ENCODE assay signal across 8 cellular contexts in genomic region chr1:120354618-120355184, GRCh38.
DNase-seq lines count a peak whose midpoint lies in the region; ATAC-seq and TF ChIP-seq lines count a peak whose summit lies in the region.
"Not testable (repeated sequence)": the region's sequence is repeated elsewhere in the genome, so short reads cannot be mapped to it uniquely, and the experiment has no call there.

No MANE protein-coding gene starts in this region.

- H3K9ac ChIP-seq in GM23248 (peak overlapping the region; percentile 51; the same call in 1 of the 2 replicates), adipocyte (ENCODE audit: low read length) (peak overlapping the region; percentile 64)
- not testable (repeated sequence) for H3K9ac ChIP-seq in IMR-90 (ENCODE audit: low read depth, low read length)

- H3K36me3 Mint-ChIP-seq in naive thymus-derived CD8-positive, alpha-beta T cell: not testable (repeated sequence)

- 0 to 1% methylated on average over 5 to 14 of the region's 30 CpGs for WGBS in GM23248 (ENCODE audit: low coverage in 1 of 2, low lambda C conversion rate in 2 of 2, missing lambda C conversion rate in 2 of 2), 2 experiments
- WGBS in IMR-90 (ENCODE audit: extremely low coverage in 2 of 2, insufficient read length in 1 of 2), 2 experiments: no CpG with 5 or more reads among the region's 30 CpGs

- not testable (repeated sequence) for H3K9me1 ChIP-seq in IMR-90 (ENCODE audit: insufficient read depth, low read length)

- not testable (repeated sequence) for H3K4me2 ChIP-seq in GM23248 (ENCODE audit: unreplicated experiment)
- H3K4me2 ChIP-seq in IMR-90 (ENCODE audit: low read depth, low read length): peak overlapping the region; percentile 35; the same call in 1 of the 2 replicates

- not testable (repeated sequence) for H4K8ac ChIP-seq in IMR-90 (ENCODE audit: low read depth in 2 of 2, low read length in 2 of 2)

- not testable (repeated sequence) for H2BK120ac ChIP-seq in IMR-90 (ENCODE audit: low read depth, low read length)

- H3K18ac ChIP-seq in IMR-90 (ENCODE audit: low read depth, low read length): not testable (repeated sequence)

- not testable (repeated sequence) for H3K27me3 ChIP-seq in GM23248 (replicated peaks; ENCODE audit: insufficient read depth); IMR-90 (ENCODE audit: control insufficient read depth, insufficient read depth, low read length); adipocyte (replicated peaks; ENCODE audit: control insufficient read depth, insufficient read depth, low read length)

- H3K27ac Mint-ChIP-seq in naive thymus-derived CD8-positive, alpha-beta T cell: peak overlapping the region; percentile 96 to 100 (median 99)

- H3K9me2 ChIP-seq in GM23248 (ENCODE audit: insufficient read depth): not testable (repeated sequence)

- not testable (repeated sequence) for H4K5ac ChIP-seq in IMR-90 (ENCODE audit: low read depth, low read length)

- H3K79me1 ChIP-seq in IMR-90 (ENCODE audit: low read depth in 1 of 2, low read length in 2 of 2): not testable (repeated sequence)

- H3K4me3 Mint-ChIP-seq in naive thymus-derived CD8-positive, alpha-beta T cell: peak overlapping the region; percentile 83 to 94 (median 88)

- not testable (repeated sequence) for H3K4me1 ChIP-seq in GM23248 (ENCODE audit: insufficient read depth); IMR-90 (ENCODE audit: control insufficient read depth, insufficient read depth, low read length); adipocyte (ENCODE audit: control insufficient read depth, insufficient read depth, low read length)

- in situ Hi-C loops in GM23248 (cut with MboI); IMR-90 (cut with MboI; ENCODE audit: low sequenced_read_pairs): not testable (repeated sequence)

- not testable (repeated sequence) for H2BK15ac ChIP-seq in IMR-90 (ENCODE audit: low read depth, low read length)

- H3K4me3 ChIP-seq in GM23248: peak overlapping the region; percentile 59
- peak overlapping the region; percentile 39 for H3K4me3 ChIP-seq in IMR-90 (ENCODE audit: insufficient read depth, low read depth, low read length)
- H3K4me3 ChIP-seq in adipocyte (ENCODE audit: low read length): peak overlapping the region; percentile 61

- dilution Hi-C loops in IMR-90 (cut with HindIII; ENCODE audit: low sequenced_read_pairs, unreplicated experiment): not testable (repeated sequence)

- not testable (repeated sequence) for H2AK9ac ChIP-seq in IMR-90 (replicated peaks; ENCODE audit: low read depth, low read length, poor library complexity)

- not testable (repeated sequence) for H3K27me3 Mint-ChIP-seq in naive thymus-derived CD8-positive, alpha-beta T cell

- not testable (repeated sequence) for H4K20me1 ChIP-seq in GM23248 (ENCODE audit: insufficient read depth); IMR-90 (ENCODE audit: insufficient read depth, low read length)

- H3K36me3 ChIP-seq in GM23248 (ENCODE audit: low read depth); IMR-90 (ENCODE audit: control insufficient read depth, insufficient read depth, low read length); adipocyte (ENCODE audit: control insufficient read depth, insufficient read depth, low read length, severe bottlenecking): not testable (repeated sequence)

- TF ChIP-seq CTCF in IMR-90 (conservative IDR thresholded peaks at IDR 0.05; ENCODE audit: low read depth, low read length): not testable (repeated sequence)

- H3K14ac ChIP-seq in IMR-90 (replicated peaks; ENCODE audit: low read depth, low read length): not testable (repeated sequence)

- not testable (repeated sequence) for TF ChIP-seq POLR2A in IMR-90 (IDR thresholded peaks at IDR 0.05; ENCODE audit: low read depth, low read length)

- CTCF ChIA-PET in IMR-90 (lab: Yijun Ruan, JAX): not testable (repeated sequence)

- H3K27ac ChIP-seq in GM23248: peak overlapping the region; percentile 18; the same call in 1 of the 2 replicates
- H3K27ac ChIP-seq in IMR-90 (ENCODE audit: insufficient read depth, low read length): not testable (repeated sequence)

- not testable (repeated sequence) for H2BK5ac ChIP-seq in IMR-90 (ENCODE audit: low read depth, low read length, poor library complexity, severe bottlenecking)

- not testable (repeated sequence) for H2AK5ac ChIP-seq in IMR-90 (ENCODE audit: low read depth, low read length)

- not testable (repeated sequence) for H3K4ac ChIP-seq in IMR-90 (ENCODE audit: low read depth, low read length)

- H3K79me2 ChIP-seq in GM23248 (ENCODE audit: insufficient read depth): not testable (repeated sequence)

- not testable (repeated sequence) for H4K91ac ChIP-seq in IMR-90 (ENCODE audit: insufficient read depth, low read depth, low read length)

- H3F3A ChIP-seq in GM23248 (ENCODE audit: insufficient read depth): not testable (repeated sequence)

- not testable (repeated sequence) for H3K4me1 Mint-ChIP-seq in naive thymus-derived CD8-positive, alpha-beta T cell

- not testable (repeated sequence) for H3K9me3 Mint-ChIP-seq in naive thymus-derived CD8-positive, alpha-beta T cell

- not testable (repeated sequence) for BruUV-seq in IMR-90 (replicated peaks; lab: Mats Ljungman, UMichigan)

- not testable (repeated sequence) for H2BK20ac ChIP-seq in IMR-90 (ENCODE audit: low read depth, low read length)

- intact Hi-C loops in IMR-90 (cut with micrococcal nuclease): not testable (repeated sequence)

- ATAC-seq in IMR-90 (ENCODE audit: low read depth): peak; percentile 80
- ATAC-seq in naive thymus-derived CD8-positive, alpha-beta T cell: peak; percentile 83 to 85

- H2AFZ ChIP-seq in GM23248: peak overlapping the region; percentile 70
- not testable (repeated sequence) for H2AFZ ChIP-seq in IMR-90 (replicated peaks; ENCODE audit: low read length, poor library complexity)

- not testable (repeated sequence) for H3K9me3 ChIP-seq in GM23248 (ENCODE audit: low read depth); IMR-90 (ENCODE audit: control insufficient read depth, insufficient read depth, low read length); adipocyte (ENCODE audit: control insufficient read depth, low read length)

- H3K56ac ChIP-seq in IMR-90 (ENCODE audit: extremely low read depth, insufficient read depth, low read length): not testable (repeated sequence)

- DNase-seq in EL: peak; percentile 77
- DNase-seq in GM23248: peak; percentile 46
- DNase-seq in IMR-90: peak; percentile 16
- peak; percentile 41 for DNase-seq in T-helper 22 cell (ENCODE audit: low read depth)
- peak; percentile 0 for DNase-seq in adipocyte (ENCODE audit: low read depth)
- peak; percentile 0 for DNase-seq in germinal center (ENCODE audit: low spot score)
- DNase-seq in naive thymus-derived CD8-positive, alpha-beta T cell: peak; percentile 30 to 81 (median 62)
- DNase-seq in stimulated activated naive CD4-positive, alpha-beta T cell (lab: John Stamatoyannopoulos, UW): peak; percentile 46 to 78 (median 63)

- H3K23ac ChIP-seq in IMR-90 (ENCODE audit: low read depth, low read length): not testable (repeated sequence)

- TF ChIP-seq RAD21 in IMR-90 (IDR thresholded peaks at IDR 0.05; ENCODE audit: low read length): not testable (repeated sequence)

- POLR2A ChIA-PET in IMR-90 (lab: Charles Lee; ENCODE audit: unreplicated experiment); naive thymus-derived CD8-positive, alpha-beta T cell (lab: Charles Lee): not testable (repeated sequence)

Comparison
In these comparisons a context has a peak if more than half of its experiments do, and no peak if none do; other contexts are left out.
1. DNase-seq: peak in every context shown above with its lines; median percentile 77 in EL; 63 in stimulated activated naive CD4-positive, alpha-beta T cell; 62 in naive thymus-derived CD8-positive, alpha-beta T cell; 46 in GM23248; 41 in T-helper 22 cell; 16 in IMR-90; 0 in adipocyte; 0 in germinal center.